Comparison of ENCODE assay signal across 20 cellular contexts in genomic region chr17:14113137-14113536, GRCh38. TPM values are rescaled to one million over a fixed set of nuclear protein-coding genes. Genes with fewer than 3 reads are reported as not detected.
DNase-seq lines count a peak whose midpoint lies in the region; ATAC-seq and TF ChIP-seq lines count a peak whose summit lies in the region.
"Had no signal": no experiment of that assay in that cellular context is flagged by ENCODE, and none has a peak within 500 bp of the region (broad histone marks: within the 10 kb centered on the region; RNA-seq: fewer than 3 reads in every experiment).

No MANE protein-coding gene starts in this region.

- H3K9me3 ChIP-seq in Loucy (ENCODE audit: insufficient read depth, low read depth, low read length), result no peaks in the 10 kb centered on the region
- H3K9me3 ChIP-seq: Peyer's patch had no signal

- no peaks in the 10 kb centered on the region for H3F3A ChIP-seq in Loucy (ENCODE audit: low read depth)

- H3K9ac ChIP-seq in Loucy (ENCODE audit: low read depth, low read length, poor library complexity, severe bottlenecking), result no peak overlapping the region
- H3K9ac ChIP-seq: BLaER1 had no signal

- H3K27ac Mint-ChIP-seq in T-helper 1 cell treated with Interleukin-12 subunit alpha and Interleukin-12 subunit beta and Interleukin-4 antibody, amounts not matched to agents 30 μg/mL and 1 μg/mL, for 36 hours, result peak overlapping the region; percentile 53
- H3K27ac Mint-ChIP-seq: HFFc6 had no signal

- DNase-seq in fibroblast of villous mesenchyme (ENCODE audit: low read depth) (no peak), GM20000 (ENCODE audit: low spot score) (no peak), activated T-cell treated with anti-CD3 and anti-CD28 coated beads for 4 hours (no peak)
- DNase-seq: CD4-positive, alpha-beta memory T cell; H7; HFFc6; KG1; NCI-H1092 treated with DMSO at 0.1 percent for 48 hours; NCI-H146; NCI-H2029; NCI-H226; NCI-H510A treated with DMSO at 0.1 percent for 48 hours; NCI-H774; NK-92 treated with Interleukin-12 subunit alpha and Interleukin-12 subunit beta, amount 100 ng/mL, for 24 hours; Peyer's patch had no signal

- H3K36me3 ChIP-seq in Loucy (ENCODE audit: insufficient read depth, low read length), result no peaks in the 10 kb centered on the region
- H3K36me3 ChIP-seq: BLaER1, Peyer's patch had no signal

- peaks cover 32% of the 10 kb centered on the region for H3K36me3 Mint-ChIP-seq in T-helper 1 cell treated with Interleukin-12 subunit alpha and Interleukin-12 subunit beta and Interleukin-4 antibody, amounts not matched to agents 30 μg/mL and 1 μg/mL, for 36 hours (ENCODE audit: low read depth)
- H3K36me3 Mint-ChIP-seq: CD4-positive, alpha-beta memory T cell had no signal

- H3K9me3 Mint-ChIP-seq in T-helper 1 cell treated with Interleukin-12 subunit alpha and Interleukin-12 subunit beta and Interleukin-4 antibody, amounts not matched to agents 30 μg/mL and 1 μg/mL, for 36 hours, result peaks cover 6% of the 10 kb centered on the region
- H3K9me3 Mint-ChIP-seq: HFFc6 had no signal

- no peak overlapping the region for H3K4me2 ChIP-seq in Loucy (ENCODE audit: low read depth, low read length, poor library complexity, severe bottlenecking)
- H3K4me2 ChIP-seq: BLaER1 had no signal

- H4K20me1 ChIP-seq in Loucy (ENCODE audit: insufficient read depth, low read length, poor library complexity, severe bottlenecking), result peaks cover 5% of the 10 kb centered on the region

- H2AFZ ChIP-seq in Loucy (ENCODE audit: low read length), result no peak overlapping the region

- ATAC-seq in GM19035 (IDR thresholded peaks at IDR 0.05; ENCODE audit: unreplicated experiment), result no peak
- no peak for ATAC-seq in GM18520 (IDR thresholded peaks at IDR 0.05; ENCODE audit: unreplicated experiment)

- no peaks in the 10 kb centered on the region for H3K27me3 Mint-ChIP-seq in T-helper 1 cell treated with Interleukin-12 subunit alpha and Interleukin-12 subunit beta and Interleukin-4 antibody, amounts not matched to agents 30 μg/mL and 1 μg/mL, for 36 hours (ENCODE audit: low read depth)
- H3K27me3 Mint-ChIP-seq: CD4-positive, alpha-beta memory T cell had no signal

- H3K27me3 ChIP-seq in Loucy (ENCODE audit: insufficient read depth, low read length, poor library complexity, severe bottlenecking), result no peaks in the 10 kb centered on the region
- H3K27me3 ChIP-seq: BLaER1, Peyer's patch had no signal

- H3K4me1 Mint-ChIP-seq in T-helper 1 cell treated with Interleukin-12 subunit alpha and Interleukin-12 subunit beta and Interleukin-4 antibody, amounts not matched to agents 30 μg/mL and 1 μg/mL, for 36 hours (ENCODE audit: low read depth), result peaks cover 61% of the 10 kb centered on the region

- 0 out of 2 replicates have a peak, but pooled peaks have one; percentile 12 for TF ChIP-seq CTCF in Loucy (conservative IDR thresholded peaks at IDR 0.05; ENCODE audit: low read length)
- peak; percentile 28 for TF ChIP-seq CTCF in fibroblast of villous mesenchyme (IDR thresholded peaks at IDR 0.05; ENCODE audit: insufficient read depth, low read depth, low read length)
- no peak for TF ChIP-seq CTCF in GM20000 (IDR thresholded peaks at IDR 0.05; ENCODE audit: extremely low read depth, missing control alignments)

- H3K4me3 ChIP-seq in Loucy (ENCODE audit: low read length, poor library complexity, severe bottlenecking), result no peak overlapping the region
- H3K4me3 ChIP-seq in fibroblast of villous mesenchyme (ENCODE audit: low read depth, low read length), result no peak overlapping the region
- H3K4me3 ChIP-seq: BLaER1, Peyer's patch had no signal

- no peaks in the 10 kb centered on the region for H3K9me2 ChIP-seq in Loucy (replicated peaks; ENCODE audit: low read depth, low read length)

- H3K4me1 ChIP-seq in Loucy (ENCODE audit: insufficient read depth, low read length, poor library complexity, severe bottlenecking), result no peaks in the 10 kb centered on the region
- H3K4me1 ChIP-seq: BLaER1 had no signal

- no peaks in the 10 kb centered on the region for H3K79me2 ChIP-seq in Loucy (ENCODE audit: insufficient read depth, low read length)

- no peak overlapping the region for H3K4me3 Mint-ChIP-seq in T-helper 1 cell treated with Interleukin-12 subunit alpha and Interleukin-12 subunit beta and Interleukin-4 antibody, amounts not matched to agents 30 μg/mL and 1 μg/mL, for 36 hours
- H3K4me3 Mint-ChIP-seq: HFFc6 had no signal

RNA-seq across cellular contexts. Expression of gene COX10, which starts 43.8 kb away (rescaled TPM):
- total RNA-seq in fibroblast of villous mesenchyme, result 13.5 and 15.5 TPM in 2 replicates
